Comparison of ENCODE assay signal across 8 cellular contexts in genomic region chr6:12958052-12958706, GRCh38.
DNase-seq lines count a peak whose midpoint lies in the region; ATAC-seq and TF ChIP-seq lines count a peak whose summit lies in the region.

No MANE protein-coding gene starts in this region.

- H3K27ac Mint-ChIP-seq in CD4-positive, alpha-beta T cell = no peak overlapping the region

- CTCF ChIA-PET in CD4-positive, alpha-beta T cell (lab: Charles Lee) = no interaction called here

- no peak overlapping the region for H3K9ac ChIP-seq in parathyroid adenoma

- H3K4me3 ChIP-seq in gastroesophageal sphincter (peak overlapping the region; percentile 59 to 66), parathyroid adenoma (ENCODE audit: low read depth, low read length) (peak overlapping the region; percentile 75)

- no peak for DNase-seq in CD4-positive, alpha-beta T cell
- DNase-seq in RPMI7951 (ENCODE audit: low read depth) (peak; percentile 32), islet precursor cell (no peak), COR-L47 (lab: John Stamatoyannopoulos, UW) (no peak)
- DNase-seq in activated CD4-positive, alpha-beta T cell treated with anti-CD3 and anti-CD28 coated beads, Interleukin-2, amount 50 U/mL, for 48 hours = no peak

- peak overlapping the region; percentile 87 for H3K4me3 Mint-ChIP-seq in CD4-positive, alpha-beta T cell

- no peaks in the 10 kb centered on the region for H3K9me3 ChIP-seq in CD4-positive, alpha-beta T cell (ENCODE audit: control insufficient read depth, low read length)
- H3K9me3 ChIP-seq in gastroesophageal sphincter = no peaks in the 10 kb centered on the region
- H3K9me3 ChIP-seq in parathyroid adenoma (ENCODE audit: control insufficient read depth, low read length) = no peaks in the 10 kb centered on the region

- peak overlapping the region; percentile 71 for H2AFZ ChIP-seq in parathyroid adenoma

- no peaks in the 10 kb centered on the region for H3K9me3 Mint-ChIP-seq in CD4-positive, alpha-beta T cell

- no peak for ATAC-seq in CD4-positive, alpha-beta T cell (ENCODE audit: poor library complexity)
- no peak for ATAC-seq in gastroesophageal sphincter
- no peak for ATAC-seq in HG03469 (IDR thresholded peaks at IDR 0.05; ENCODE audit: unreplicated experiment)

- no peak for TF ChIP-seq CTCF in CD4-positive, alpha-beta T cell (IDR thresholded peaks at IDR 0.05)
- no peak for TF ChIP-seq CTCF in gastroesophageal sphincter (IDR thresholded peaks at IDR 0.05)
- TF ChIP-seq CTCF in parathyroid adenoma (IDR thresholded peaks at IDR 0.05) = no peak

- no peak overlapping the region for H3K27ac ChIP-seq in CD4-positive, alpha-beta T cell (ENCODE audit: low read depth, low read length)
- H3K27ac ChIP-seq in gastroesophageal sphincter (peak overlapping the region in 3 of 4 donors; percentile 70 to 76 (median 74)), parathyroid adenoma (peak overlapping the region; percentile 2)

- peaks cover 25% of the 10 kb centered on the region for H3K4me1 Mint-ChIP-seq in CD4-positive, alpha-beta T cell (ENCODE audit: low read depth)

- TF ChIP-seq EP300 in gastroesophageal sphincter (IDR thresholded peaks at IDR 0.05) = no peak

- no peak for TF ChIP-seq POLR2A in gastroesophageal sphincter (IDR thresholded peaks at IDR 0.05)

- H3K27me3 Mint-ChIP-seq in CD4-positive, alpha-beta T cell = peaks cover 49% of the 10 kb centered on the region

- POLR2A ChIA-PET in CD4-positive, alpha-beta T cell (lab: Charles Lee) = interaction anchor here (1.0 kb wide), 1 partner anchor 21 kb away, joined by 3 read pairs; no protein-coding TSS in a partner anchor

- peaks cover 35% of the 10 kb centered on the region for H3K27me3 ChIP-seq in CD4-positive, alpha-beta T cell (ENCODE audit: control insufficient read depth, insufficient read depth, low read length)
- H3K27me3 ChIP-seq in gastroesophageal sphincter = peaks cover 8% of the 10 kb centered on the region
- H3K27me3 ChIP-seq in parathyroid adenoma (ENCODE audit: control insufficient read depth, insufficient read depth, low read length) = no peaks in the 10 kb centered on the region

- H3K36me3 ChIP-seq in gastroesophageal sphincter (no peaks in the 10 kb centered on the region), parathyroid adenoma (ENCODE audit: control insufficient read depth, insufficient read depth, low read length) (no peaks in the 10 kb centered on the region)

- intact Hi-C loops in CD4-positive, alpha-beta T cell (cut with DNase I, micrococcal nuclease) = no loop called here

- peak overlapping the region; percentile 90 for H3K4me2 ChIP-seq in parathyroid adenoma (ENCODE audit: low read length)

- no peaks in the 10 kb centered on the region for H3K36me3 Mint-ChIP-seq in CD4-positive, alpha-beta T cell (ENCODE audit: low read depth)

- H3K79me2 ChIP-seq in parathyroid adenoma = no peaks in the 10 kb centered on the region

- 2 to 20% methylated on average over 8 to 9 of the region's 9 CpGs for WGBS in gastroesophageal sphincter (ENCODE audit: low coverage in 1 of 2), 2 donors

- H3K4me1 ChIP-seq in gastroesophageal sphincter = peaks cover 0 to 11% (median 0%) of the 10 kb centered on the region in 3 donors
- peaks cover 10% of the 10 kb centered on the region for H3K4me1 ChIP-seq in parathyroid adenoma
